26 cellular contexts compared by ENCODE assay signal in the genomic region with DNA sequence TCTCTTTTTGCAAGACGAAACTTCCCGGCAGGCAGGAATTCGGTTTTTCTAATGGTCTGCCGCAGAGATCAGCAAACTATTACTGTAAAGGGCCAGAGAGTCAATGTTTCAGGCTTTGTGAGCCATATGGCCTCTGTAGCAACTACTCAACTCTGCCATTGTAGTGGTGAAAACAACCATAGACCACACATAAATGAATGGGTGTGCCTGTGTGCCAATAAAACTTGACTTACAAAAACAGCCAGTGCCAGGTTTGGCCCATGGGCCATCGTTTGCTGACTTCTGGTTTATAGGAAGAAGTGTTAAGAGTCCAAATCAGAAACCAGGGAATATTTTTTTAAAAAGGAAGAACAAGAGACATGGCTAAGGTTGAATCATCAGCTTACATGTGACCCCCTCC.
DNase-seq lines count a peak whose midpoint lies in the region; ATAC-seq lines count a peak whose summit lies in the region.
"Had no signal": no experiment of that assay in that cellular context is flagged by ENCODE, and none has a peak within 500 bp of the region (broad histone marks: within the 10 kb centered on the region; RNA-seq: fewer than 3 reads in every experiment).

No MANE protein-coding gene starts in this region.

- 85 to 86% methylated on average over 5 of the region's 5 CpGs for WGBS in GM23248 (ENCODE audit: low coverage in 1 of 2, low lambda C conversion rate in 2 of 2, missing lambda C conversion rate in 2 of 2), 2 experiments

- H3K27me3 Mint-ChIP-seq in T-helper 17 cell, result no peaks in the 10 kb centered on the region
- H3K27me3 Mint-ChIP-seq: activated B cell treated with CpG ODN at 0.5 μM for 24 hours; stimulated activated memory B cell treated with anti-CD40 and anti-IgM and Interleukin-4, amounts not matched to agents 10 μg/mL and 1 μg/mL and 100 μg/mL, for 72 hours had no signal

- H3K27ac Mint-ChIP-seq in activated naive CD4-positive, alpha-beta T cell treated with anti-CD3 and anti-CD28 coated beads, Interleukin-2, amount 50 U/mL, for 72 hours, result peak overlapping the region; percentile 22 to 81
- H3K27ac Mint-ChIP-seq in T-helper 17 cell, result peak overlapping the region; percentile 73
- H3K27ac Mint-ChIP-seq: activated B cell treated with CpG ODN at 0.5 μM for 24 hours; nephron; stimulated activated memory B cell treated with anti-CD40 and anti-IgM and Interleukin-4, amounts not matched to agents 10 μg/mL and 1 μg/mL and 100 μg/mL, for 72 hours had no signal

- no peak for DNase-seq in activated naive CD4-positive, alpha-beta T cell treated with anti-CD3 and anti-CD28 coated beads, Interleukin-2, amount 50 U/mL, for 72 hours (ENCODE audit: low spot score in 2 of 2)
- DNase-seq in activated naive CD4-positive, alpha-beta T cell (lab: John Stamatoyannopoulos, UW), result no peak
- DNase-seq in T-helper 17 cell (no peak), left colon (no peak), SHP77 treated with DMSO at 0.1 percent for 48 hours (lab: John Stamatoyannopoulos, UW) (no peak), SIG-M5 treated with dmso at 0.1 percent for 504 hours (lab: John Stamatoyannopoulos, UW; ENCODE audit: unreplicated experiment) (no peak), GM23248 (no peak)
- DNase-seq: activated B cell treated with CpG ODN at 0.5 μM for 24 hours; activated CD4-positive, alpha-beta T cell treated with anti-CD3 and anti-CD28 coated beads, Interleukin-2, amount 50 U/mL, for 48 hours; activated effector memory CD4-positive, alpha-beta T cell treated with anti-CD3 and anti-CD28 coated beads, Interleukin-2, amount 50 U/mL, for 16 hours; dorsolateral prefrontal cortex; esophagus squamous epithelium; foreskin keratinocyte; head of caudate nucleus; midbrain; NCI-H1092; NCI-H1694 treated with DMSO at 0.1 percent for 48 hours; NCI-H2171; NCI-H510A; stimulated activated CD4-positive, alpha-beta T cell treated with anti-CD3 and anti-CD28 coated beads, Interleukin-15, amount 100 ng/mL, for 24 hours; transverse colon had no signal

- no peak overlapping the region for H3K9ac ChIP-seq in GM23248

- no peak overlapping the region for H3K27ac ChIP-seq in GM23248
- H3K27ac ChIP-seq: C4-2B, dorsolateral prefrontal cortex, esophagus squamous epithelium, foreskin keratinocyte, SJSA1, transverse colon had no signal

- no peaks in the 10 kb centered on the region for H3K9me3 Mint-ChIP-seq in activated naive CD4-positive, alpha-beta T cell treated with anti-CD3 and anti-CD28 coated beads, Interleukin-2, amount 50 U/mL, for 72 hours
- H3K9me3 Mint-ChIP-seq: activated B cell treated with CpG ODN at 0.5 μM for 24 hours; stimulated activated memory B cell treated with anti-CD40 and anti-IgM and Interleukin-4, amounts not matched to agents 10 μg/mL and 1 μg/mL and 100 μg/mL, for 72 hours had no signal

- peaks cover 7% of the 10 kb centered on the region; the same call in 1 of the 2 replicates for H3K4me1 ChIP-seq in GM23248 (ENCODE audit: insufficient read depth)
- H3K4me1 ChIP-seq: foreskin keratinocyte, SJSA1, transverse colon had no signal

- no peak overlapping the region for H3K4me2 ChIP-seq in GM23248 (ENCODE audit: unreplicated experiment)

- ATAC-seq in activated naive CD4-positive, alpha-beta T cell treated with anti-CD3 and anti-CD28 coated beads, Interleukin-2, amount 50 U/mL, for 72 hours, result no peak
- no peak for ATAC-seq in T-helper 17 cell
- peak; percentile 71 for ATAC-seq in left colon
- ATAC-seq: foreskin keratinocyte; K562; stimulated activated memory B cell treated with anti-CD40 and anti-IgM and Interleukin-4, amounts not matched to agents 10 μg/mL and 1 μg/mL and 100 μg/mL, for 72 hours had no signal

- peaks cover 0 to 5% of the 10 kb centered on the region in 2 donors for H3K36me3 Mint-ChIP-seq in activated naive CD4-positive, alpha-beta T cell treated with anti-CD3 and anti-CD28 coated beads, Interleukin-2, amount 50 U/mL, for 72 hours
- H3K36me3 Mint-ChIP-seq in T-helper 17 cell (ENCODE audit: low read depth), result no peaks in the 10 kb centered on the region

- H3K27me3 ChIP-seq in GM23248 (replicated peaks; ENCODE audit: insufficient read depth), result no peaks in the 10 kb centered on the region
- H3K27me3 ChIP-seq: esophagus squamous epithelium, foreskin keratinocyte, SJSA1, transverse colon had no signal

- no peaks in the 10 kb centered on the region for H3K9me3 ChIP-seq in T-helper 17 cell (ENCODE audit: control insufficient read depth, low read length, poor library complexity, severe bottlenecking)
- H3K9me3 ChIP-seq in GM23248 (ENCODE audit: low read depth), result no peaks in the 10 kb centered on the region
- H3K9me3 ChIP-seq: esophagus squamous epithelium, SJSA1, transverse colon had no signal

- no peak overlapping the region for H3K4me3 Mint-ChIP-seq in T-helper 17 cell
- H3K4me3 Mint-ChIP-seq: activated B cell treated with CpG ODN at 0.5 μM for 24 hours; nephron; stimulated activated memory B cell treated with anti-CD40 and anti-IgM and Interleukin-4, amounts not matched to agents 10 μg/mL and 1 μg/mL and 100 μg/mL, for 72 hours had no signal

- no peaks in the 10 kb centered on the region for H4K20me1 ChIP-seq in GM23248 (ENCODE audit: insufficient read depth)

- peaks cover 8% of the 10 kb centered on the region; the same call in 1 of the 2 replicates for H3K79me2 ChIP-seq in GM23248 (ENCODE audit: insufficient read depth)

- no peaks in the 10 kb centered on the region for H3F3A ChIP-seq in GM23248 (ENCODE audit: insufficient read depth)

- H3K36me3 ChIP-seq in GM23248 (ENCODE audit: low read depth), result no peaks in the 10 kb centered on the region
- H3K36me3 ChIP-seq: esophagus squamous epithelium, SJSA1, transverse colon had no signal

- peaks cover 21% of the 10 kb centered on the region for H3K4me1 Mint-ChIP-seq in T-helper 17 cell

- no peaks in the 10 kb centered on the region for H3K9me2 ChIP-seq in GM23248 (ENCODE audit: insufficient read depth)

- no peak overlapping the region for H2AFZ ChIP-seq in GM23248

- intact Hi-C loops in left colon (cut with DNase I, micrococcal nuclease), result no loop called here

- in situ Hi-C loops in GM23248 (cut with MboI), result no loop called here

- H3K4me3 ChIP-seq in GM23248, result no peak overlapping the region
- H3K4me3 ChIP-seq: dorsolateral prefrontal cortex, esophagus squamous epithelium, K562, SJSA1, transverse colon had no signal
